Comparison of ENCODE assay signal across 9 cellular contexts in genomic region chr1:244075247-244075722, GRCh38. TPM values are rescaled to one million over a fixed set of nuclear protein-coding genes. Genes with fewer than 3 reads are reported as not detected.
DNase-seq lines count a peak whose midpoint lies in the region; ATAC-seq, FAIRE-seq and TF ChIP-seq lines count a peak whose summit lies in the region.
"Had no signal": no experiment of that assay in that cellular context is flagged by ENCODE, and none has a peak within 500 bp of the region (broad histone marks: within the 10 kb centered on the region; RNA-seq: fewer than 3 reads in every experiment).

No MANE protein-coding gene starts in this region.

- no peaks in the 10 kb centered on the region for H3K9me3 Mint-ChIP-seq in activated T-cell treated with anti-CD3 and anti-CD28 coated beads, Interleukin-2, amount 50 U/mL, for 24 hours
- no peaks in the 10 kb centered on the region for H3K9me3 Mint-ChIP-seq in astrocyte (ENCODE audit: unreplicated experiment)

- H3K27ac Mint-ChIP-seq in activated T-cell treated with anti-CD3 and anti-CD28 coated beads, Interleukin-2, amount 50 U/mL, for 24 hours, result no peak overlapping the region
- H3K27ac Mint-ChIP-seq in astrocyte (ENCODE audit: unreplicated experiment), result no peak overlapping the region

- no peaks in the 10 kb centered on the region for H3K79me2 ChIP-seq in astrocyte (ENCODE audit: insufficient read depth, low read length)

- H3K9ac ChIP-seq in astrocyte (ENCODE audit: low read length), result no peak overlapping the region

- H3K4me3 Mint-ChIP-seq in activated T-cell treated with anti-CD3 and anti-CD28 coated beads, Interleukin-2, amount 50 U/mL, for 24 hours, result peak overlapping the region; percentile 65
- H3K4me3 Mint-ChIP-seq in astrocyte (ENCODE audit: unreplicated experiment), result no peak overlapping the region

- DNase-seq in activated T-cell treated with anti-CD3 and anti-CD28 coated beads, Interleukin-2, amount 50 U/mL, for 24 hours, result no peak
- no peak for DNase-seq in activated T-cell treated with anti-CD3 and anti-CD28 coated beads, Interleukin-2, amount 50 U/mL, for 48 hours
- DNase-seq in astrocyte (ENCODE audit: low read depth) (no peak), spleen (no peak), right cardiac atrium (no peak)
- DNase-seq in activated CD4-positive, CD25-positive, alpha-beta regulatory T cell treated with anti-CD3 and anti-CD28 coated beads, Interleukin-2, amount 50 U/mL, for 72 hours, result no peak
- DNase-seq: NCI-H226 had no signal

- peaks cover 11% of the 10 kb centered on the region for H3K27me3 ChIP-seq in astrocyte (ENCODE audit: insufficient read depth, low read length)
- H3K27me3 ChIP-seq in spleen (replicated peaks in 1 of 7), result peaks cover 0 to 18% (median 0%) of the 10 kb centered on the region in 7 donors
- H3K27me3 ChIP-seq in right cardiac atrium (ENCODE audit: control insufficient read depth, insufficient read depth), result no peaks in the 10 kb centered on the region

- H3K4me2 ChIP-seq in astrocyte (ENCODE audit: low read length), result no peak overlapping the region

- no peaks in the 10 kb centered on the region for H3K9me3 ChIP-seq in astrocyte (ENCODE audit: insufficient read depth, low read depth, low read length)
- no peaks in the 10 kb centered on the region for H3K9me3 ChIP-seq in spleen
- no peaks in the 10 kb centered on the region for H3K9me3 ChIP-seq in right cardiac atrium (ENCODE audit: control insufficient read depth, low read length)

- H3K36me3 ChIP-seq in astrocyte (ENCODE audit: insufficient read depth, low read length) (no peaks in the 10 kb centered on the region), spleen (no peaks in the 10 kb centered on the region)

- no peak for TF ChIP-seq CTCF in astrocyte (IDR thresholded peaks at IDR 0.05; ENCODE audit: insufficient read depth, low read depth, low read length)
- TF ChIP-seq CTCF in spleen (IDR thresholded peaks at IDR 0.05 in 8 of 11, conservative IDR thresholded peaks at IDR 0.05 in 3 of 11), result no peak

- H3K4me3 ChIP-seq in astrocyte (ENCODE audit: insufficient read depth, low read depth, low read length) (no peak overlapping the region), spleen (peak overlapping the region in 4 of 8 donors; percentile 4 to 52 (median 9)), right cardiac atrium (ENCODE audit: low read length) (no peak overlapping the region)

- WGBS in spleen, 5 donors, result 27 to 36% (median 35%) methylated on average over 8 of the region's 8 CpGs
- WGBS in right cardiac atrium, result 31% methylated on average over 8 of the region's 8 CpGs

- no peaks in the 10 kb centered on the region for H3K27me3 Mint-ChIP-seq in activated T-cell treated with anti-CD3 and anti-CD28 coated beads, Interleukin-2, amount 50 U/mL, for 24 hours
- H3K27me3 Mint-ChIP-seq in astrocyte (ENCODE audit: low read depth, unreplicated experiment), result peaks cover 37% of the 10 kb centered on the region

- H3K36me3 Mint-ChIP-seq in activated T-cell treated with anti-CD3 and anti-CD28 coated beads, Interleukin-2, amount 50 U/mL, for 24 hours (ENCODE audit: low read depth), result no peaks in the 10 kb centered on the region
- no peaks in the 10 kb centered on the region for H3K36me3 Mint-ChIP-seq in astrocyte (ENCODE audit: low read depth, unreplicated experiment)

- intact Hi-C loops in spleen (cut with DNase I; ENCODE audit: low total_unique reads) (no loop called here), right cardiac atrium (cut with DNase I) (no loop called here)

- peaks cover 7% of the 10 kb centered on the region for H3K4me1 ChIP-seq in astrocyte (ENCODE audit: insufficient read depth, low read length)
- peaks cover 0 to 46% (median 25%) of the 10 kb centered on the region in 6 donors for H3K4me1 ChIP-seq in spleen
- peaks cover 2% of the 10 kb centered on the region for H3K4me1 ChIP-seq in right cardiac atrium (ENCODE audit: control insufficient read depth, insufficient read depth, low read length)

- no peak for TF ChIP-seq POLR2A in spleen (IDR thresholded peaks at IDR 0.05)

- no peak overlapping the region for H2AFZ ChIP-seq in astrocyte (ENCODE audit: low read depth, low read length)

- peaks cover 30% of the 10 kb centered on the region for H3K4me1 Mint-ChIP-seq in activated T-cell treated with anti-CD3 and anti-CD28 coated beads, Interleukin-2, amount 50 U/mL, for 24 hours (ENCODE audit: low read depth)
- no peaks in the 10 kb centered on the region for H3K4me1 Mint-ChIP-seq in astrocyte (ENCODE audit: low read depth, unreplicated experiment)

- ATAC-seq in HG03025 (IDR thresholded peaks at IDR 0.05; ENCODE audit: low FRiP score, unreplicated experiment), result peak; percentile 44
- no peak for ATAC-seq in HG03460 (IDR thresholded peaks at IDR 0.05; ENCODE audit: unreplicated experiment)
- no peak for ATAC-seq in right cardiac atrium

- H4K20me1 ChIP-seq in astrocyte (ENCODE audit: insufficient read depth, low read length), result no peaks in the 10 kb centered on the region

- no peak overlapping the region for H3K27ac ChIP-seq in astrocyte (ENCODE audit: low read depth, low read length)
- peak overlapping the region in 6 of 8 donors; percentile 32 to 71 (median 56) for H3K27ac ChIP-seq in spleen
- H3K27ac ChIP-seq in right cardiac atrium (ENCODE audit: low read length), result no peak overlapping the region

- peak; percentile 13 for FAIRE-seq in astrocyte (lab: Jason Lieb, UNC)

RNA-seq across cellular contexts. Expression of gene ZBTB18, which starts 24.2 kb away (rescaled TPM):
- 15.5 and 19.2 TPM in 2 replicates for total RNA-seq in astrocyte
- 10 to 100 TPM; 29.0 to 43.0 (median 33.8) TPM for total RNA-seq in spleen
- polyA plus RNA-seq in spleen, result 10 to 100 TPM; 17.2 to 24.1 (median 23.1) TPM
- total RNA-seq in right cardiac atrium, result 10 to 100 TPM; 19.8 to 32.0 (median 27.4) TPM
- 18.4 TPM for polyA plus RNA-seq in right cardiac atrium

Comparison
In these comparisons a context has a peak if more than half of its experiments do, and no peak if none do; other contexts are left out.
1. H3K27ac ChIP-seq: peak in spleen (6 of 8); none in astrocyte (single experiment) and right cardiac atrium (single experiment).